In genomic region chr2:182252534-182252933, GRCh38 we compare ENCODE assay signal across 23 cellular contexts.
"Had no signal": no experiment of that assay in that cellular context is flagged by ENCODE, and none has a peak within 500 bp of the region (broad histone marks: within the 10 kb centered on the region; RNA-seq: fewer than 3 reads in every experiment).

No MANE protein-coding gene starts in this region.

- ATAC-seq: effector memory CD8-positive, alpha-beta T cell; esophagus mucosa; gastrocnemius medialis; left colon; left lobe of liver; lower lobe of right lung had no signal

- H3K27me3 Mint-ChIP-seq: dendritic cell treated with granulocyte-macrophage colony-stimulating factor and Interleukin-4, amounts not matched to agents 40 ng/mL and 50 ng/mL, for 4 days; effector memory CD8-positive, alpha-beta T cell had no signal

- H3K27ac Mint-ChIP-seq: dendritic cell treated with granulocyte-macrophage colony-stimulating factor and Interleukin-4, amounts not matched to agents 40 ng/mL and 50 ng/mL, for 4 days; effector memory CD8-positive, alpha-beta T cell; endodermal cell had no signal

- H3K9me3 Mint-ChIP-seq: dendritic cell treated with granulocyte-macrophage colony-stimulating factor and Interleukin-4, amounts not matched to agents 40 ng/mL and 50 ng/mL, for 4 days had no signal

- H3K4me3 Mint-ChIP-seq: dendritic cell treated with granulocyte-macrophage colony-stimulating factor and Interleukin-4, amounts not matched to agents 40 ng/mL and 50 ng/mL, for 4 days; effector memory CD8-positive, alpha-beta T cell; endodermal cell had no signal

- DNase-seq: cerebellar nuclear complex; colonic mucosa; cortex of kidney; effector CD8-positive, alpha-beta T cell; effector memory CD8-positive, alpha-beta T cell; endodermal cell; erythroblast; esophagus squamous epithelium; foreskin fibroblast; foreskin melanocyte; gastrocnemius medialis; glutamatergic neuron; head of caudate nucleus; heart right ventricle; hippocampal formation; left colon; left ventricle myocardium inferior; lower lobe of right lung; mesenchymal stem cell; midbrain had no signal
